Comparison of ENCODE assay signal across 1 cellular context in the genomic region with DNA sequence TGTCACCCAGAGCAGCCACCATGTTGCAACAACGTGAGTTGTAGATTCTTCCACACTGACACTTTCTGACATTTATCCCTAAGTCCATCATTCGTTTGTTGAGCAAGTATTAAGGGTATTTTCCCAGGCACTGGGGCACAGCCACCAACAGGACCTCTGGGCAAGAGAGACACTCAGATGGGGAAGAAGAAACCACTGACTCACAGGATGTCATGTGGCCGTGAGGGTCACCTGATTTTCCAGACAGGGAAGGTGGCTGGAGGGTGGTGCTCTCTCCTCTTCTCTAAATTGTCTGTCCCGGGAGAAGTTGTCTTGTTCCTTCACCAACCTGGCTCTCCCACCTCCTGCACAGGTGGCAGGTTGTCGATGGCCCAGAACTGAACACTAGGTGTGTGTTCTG.
TF ChIP-seq lines count a peak whose summit lies in the region.

No MANE protein-coding gene starts in this region.

TF ChIP-seq in IMR-90, 13 proteins besides CTCF, POLR2A, EP300 and RAD21:
- TF ChIP-seq, protein P1, sequence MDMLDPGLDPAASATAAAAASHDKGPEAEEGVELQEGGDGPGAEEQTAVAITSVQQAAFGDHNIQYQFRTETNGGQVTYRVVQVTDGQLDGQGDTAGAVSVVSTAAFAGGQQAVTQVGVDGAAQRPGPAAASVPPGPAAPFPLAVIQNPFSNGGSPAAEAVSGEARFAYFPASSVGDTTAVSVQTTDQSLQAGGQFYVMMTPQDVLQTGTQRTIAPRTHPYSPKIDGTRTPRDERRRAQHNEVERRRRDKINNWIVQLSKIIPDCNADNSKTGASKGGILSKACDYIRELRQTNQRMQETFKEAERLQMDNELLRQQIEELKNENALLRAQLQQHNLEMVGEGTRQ (IDR thresholded peaks at IDR 0.05; ENCODE audit: low read depth, low read length) = peak; percentile 77
- TF ChIP-seq CEBPB (IDR thresholded peaks at IDR 0.05; ENCODE audit: low read depth, low read length) = no peak
